13 cellular contexts compared by ENCODE assay signal in the genomic region with DNA sequence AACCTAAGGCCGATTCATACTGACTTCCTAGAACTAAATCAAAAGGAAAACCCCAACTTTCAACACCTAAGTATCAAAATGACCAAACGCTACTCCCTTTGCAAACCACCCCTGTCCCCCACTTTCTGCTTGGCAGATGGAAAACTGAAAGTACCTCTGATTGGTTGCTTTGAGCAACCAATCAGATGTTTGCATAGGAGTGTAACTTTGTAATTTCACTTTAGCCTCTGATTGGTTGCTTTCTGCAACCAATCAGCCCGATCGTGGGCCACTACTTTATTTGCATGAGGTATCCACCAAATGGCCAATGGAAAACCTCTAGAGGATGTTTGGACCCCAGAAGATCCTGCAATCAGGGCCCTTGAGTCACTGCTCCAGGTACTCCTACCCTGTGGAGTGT. TPM values are rescaled to one million over a fixed set of nuclear protein-coding genes. Genes with fewer than 3 reads are reported as not detected.
A peak's percentile ranks its signal among the peaks of the same experiment; 100 is the strongest.
DNase-seq lines count a peak whose midpoint lies in the region; ATAC-seq and TF ChIP-seq lines count a peak whose summit lies in the region.
"Had no signal": no experiment of that assay in that cellular context is flagged by ENCODE, and none has a peak within 500 bp of the region (broad histone marks: within the 10 kb centered on the region; RNA-seq: fewer than 3 reads in every experiment).

No MANE protein-coding gene starts in this region.

- H3K9me3 ChIP-seq in CD8-positive, alpha-beta memory T cell (ENCODE audit: low read length) = no peaks in the 10 kb centered on the region
- no peaks in the 10 kb centered on the region for H3K9me3 ChIP-seq in gastrocnemius medialis

- no peaks in the 10 kb centered on the region for H3K36me3 Mint-ChIP-seq in CD8-positive, alpha-beta memory T cell
- H3K36me3 Mint-ChIP-seq: activated naive CD8-positive, alpha-beta T cell had no signal

- in situ Hi-C loops in gastrocnemius medialis (cut with MboI; ENCODE audit: low sequenced_read_pairs in 4 of 4) = no loop called here

- peak in 2 of 5 donors; percentile 3 to 30 for DNase-seq in CD8-positive, alpha-beta memory T cell
- DNase-seq in RPMI7951 (ENCODE audit: low read depth) (peak; percentile 68), fibroblast of mammary gland (ENCODE audit: low read depth) (peak; percentile 42), NCI-H1092 treated with DMSO at 0.1 percent for 48 hours (lab: John Stamatoyannopoulos, UW) (no peak), gastrocnemius medialis (no peak)
- DNase-seq: IMR-90; NCI-H524 treated with DMSO at 0.1 percent for 48 hours; stimulated activated CD4-positive, alpha-beta T cell treated with anti-CD3 and anti-CD28 coated beads, Interleukin-2, amount 100 ng/mL, for 48 hours had no signal

- TF ChIP-seq CTCF in fibroblast of mammary gland (conservative IDR thresholded peaks at IDR 0.05; ENCODE audit: control insufficient read depth, insufficient read depth, low read depth, low read length) (no peak), gastrocnemius medialis (IDR thresholded peaks at IDR 0.05 in 4 of 5, conservative IDR thresholded peaks at IDR 0.05 in 1 of 5) (no peak)

- POLR2A ChIA-PET in CD8-positive, alpha-beta memory T cell (lab: Charles Lee) = no interaction called here

- H3K4me3 Mint-ChIP-seq in CD8-positive, alpha-beta memory T cell = peak overlapping the region; percentile 30 to 82 (median 55)
- H3K4me3 Mint-ChIP-seq: activated naive CD8-positive, alpha-beta T cell; neural crest cell had no signal

- peaks cover 3% of the 10 kb centered on the region for H3K4me1 ChIP-seq in CD8-positive, alpha-beta memory T cell (ENCODE audit: insufficient read depth, low read length)
- H3K4me1 ChIP-seq in gastrocnemius medialis = no peaks in the 10 kb centered on the region

- no peaks in the 10 kb centered on the region for H3K27me3 ChIP-seq in CD8-positive, alpha-beta memory T cell (ENCODE audit: insufficient read depth, low read length, poor library complexity, severe bottlenecking)
- H3K27me3 ChIP-seq in gastrocnemius medialis = no peaks in the 10 kb centered on the region

- TF ChIP-seq POLR2A in gastrocnemius medialis (IDR thresholded peaks at IDR 0.05) = no peak

- peaks cover 10 to 19% (median 15%) of the 10 kb centered on the region in 3 donors for H3K4me1 Mint-ChIP-seq in CD8-positive, alpha-beta memory T cell
- H3K4me1 Mint-ChIP-seq: neural crest cell had no signal

- no peak overlapping the region for H3K27ac ChIP-seq in CD8-positive, alpha-beta memory T cell (ENCODE audit: low read depth, low read length)
- no peak overlapping the region for H3K27ac ChIP-seq in gastrocnemius medialis

- no peaks in the 10 kb centered on the region for H3K9me3 Mint-ChIP-seq in CD8-positive, alpha-beta memory T cell
- H3K9me3 Mint-ChIP-seq: neural crest cell had no signal

- ATAC-seq in GM21619 (IDR thresholded peaks at IDR 0.05; ENCODE audit: unreplicated experiment) (peak; percentile 62), HG02623 (IDR thresholded peaks at IDR 0.05; ENCODE audit: unreplicated experiment) (no peak), gastrocnemius medialis (no peak), GM19351 (IDR thresholded peaks at IDR 0.05; ENCODE audit: unreplicated experiment) (no peak)

- H3K36me3 ChIP-seq in CD8-positive, alpha-beta memory T cell (ENCODE audit: insufficient read depth, low read length) = no peaks in the 10 kb centered on the region
- H3K36me3 ChIP-seq in gastrocnemius medialis = no peaks in the 10 kb centered on the region

- H3K4me3 ChIP-seq in CD8-positive, alpha-beta memory T cell (ENCODE audit: low read length) = peak overlapping the region; percentile 17
- no peak overlapping the region for H3K4me3 ChIP-seq in fibroblast of mammary gland (ENCODE audit: control insufficient read depth, low read depth, low read length)
- H3K4me3 ChIP-seq in gastrocnemius medialis = no peak overlapping the region

- H3K27me3 Mint-ChIP-seq in CD8-positive, alpha-beta memory T cell = no peaks in the 10 kb centered on the region
- H3K27me3 Mint-ChIP-seq: activated naive CD8-positive, alpha-beta T cell had no signal

- CTCF ChIA-PET in CD8-positive, alpha-beta memory T cell (lab: Charles Lee) = interaction anchor here (0.6 to 1.8 kb wide), 5 partner anchors 12 to 122 kb away, joined by 3 to 4 read pairs (median 3); partner anchors contain the start of gene SNX10

- intact Hi-C loops in gastrocnemius medialis (cut with DNase I; ENCODE audit: low total_unique reads) = no loop called here

- H3K27ac Mint-ChIP-seq in CD8-positive, alpha-beta memory T cell = peak overlapping the region; percentile 39 to 86 (median 66)
- H3K27ac Mint-ChIP-seq: activated naive CD8-positive, alpha-beta T cell had no signal

RNA-seq across cellular contexts. Expression of gene SNX10, which starts 12.3 kb away (rescaled TPM):
- total RNA-seq in CD8-positive, alpha-beta memory T cell = 10 to 100 TPM; 40.5 to 45.0 TPM
- 30.9 TPM for polyA plus RNA-seq in CD8-positive, alpha-beta memory T cell
- total RNA-seq in RPMI7951 (2014; rRNA removed; shearing (Covaris generic)) = 19.9 and 31.1 TPM in 2 replicates
- 1 to 10 TPM in 3 of 4 donors, not detected in 1; 1.2 to 1.9 (median 1.3) TPM for total RNA-seq in gastrocnemius medialis
- total RNA-seq: IMR-90 had no signal
- polyA plus RNA-seq: IMR-90 had no signal

Comparison
In these comparisons a context has a peak if more than half of its experiments do, and no peak if none do; other contexts are left out.
1. DNase-seq: peak in RPMI7951 (single experiment) and fibroblast of mammary gland (single experiment); none in NCI-H1092 treated with DMSO at 0.1 percent for 48 hours (single experiment) and gastrocnemius medialis (0 of 2).